In genomic region chr5:68565427-68565826, GRCh38 we compare ENCODE assay signal across 14 cellular contexts.
A peak's percentile ranks its signal among the peaks of the same experiment; 100 is the strongest.
DNase-seq lines count a peak whose midpoint lies in the region; ATAC-seq and TF ChIP-seq lines count a peak whose summit lies in the region.
"Had no signal": no experiment of that assay in that cellular context is flagged by ENCODE, and none has a peak within 500 bp of the region (broad histone marks: within the 10 kb centered on the region; RNA-seq: fewer than 3 reads in every experiment).

No MANE protein-coding gene starts in this region.

- no peaks in the 10 kb centered on the region for H3K4me1 ChIP-seq in tibial artery
- H3K4me1 ChIP-seq: upper lobe of right lung had no signal

- H3K4me1 Mint-ChIP-seq in endothelial cell (ENCODE audit: unreplicated experiment) = no peaks in the 10 kb centered on the region

- intact Hi-C loops in tibial artery (cut with DNase I; ENCODE audit: low total_unique reads) = no loop called here

- H3K4me3 ChIP-seq in GM12864 (ENCODE audit: low read depth, low read length) = no peak overlapping the region
- no peak overlapping the region for H3K4me3 ChIP-seq in tibial artery
- H3K4me3 ChIP-seq: upper lobe of right lung had no signal

- DNase-seq in GM12864 (ENCODE audit: low read depth) (peak; percentile 4), T1000 (lab: John Stamatoyannopoulos, UW) (peak; percentile 53), CD1c-positive myeloid dendritic cell (ENCODE audit: extremely low spot score) (no peak), tibial artery (no peak), endothelial cell (ENCODE audit: low spot score) (no peak)
- no peak for DNase-seq in stimulated activated CD8-positive, alpha-beta memory T cell treated with anti-CD3 and anti-CD28 coated beads, Interleukin-4, amount 100 ng/mL, for 48 hours
- DNase-seq: activated CD4-positive, alpha-beta T cell treated with anti-CD3 and anti-CD28 coated beads for 48 hours; Kasumi-1; stimulated activated CD4-positive, alpha-beta T cell treated with anti-CD3 and anti-CD28 coated beads, Interleukin-4, amount 100 ng/mL, for 4 hours; upper lobe of right lung had no signal

- H3K36me3 Mint-ChIP-seq in endothelial cell (ENCODE audit: low read depth, unreplicated experiment) = no peaks in the 10 kb centered on the region

- TF ChIP-seq CTCF in GM12864 (IDR thresholded peaks at IDR 0.05; ENCODE audit: low read depth, low read length, missing control alignments) (no peak), tibial artery (IDR thresholded peaks at IDR 0.05) (no peak), endothelial cell (IDR thresholded peaks at IDR 0.05; ENCODE audit: unreplicated experiment) (no peak)

- H3K9me3 ChIP-seq in tibial artery = peaks cover 0 to 21% (median 11%) of the 10 kb centered on the region in 3 donors
- H3K9me3 ChIP-seq: neutrophil, upper lobe of right lung had no signal

- H3K36me3 ChIP-seq in tibial artery = no peaks in the 10 kb centered on the region
- H3K36me3 ChIP-seq: neutrophil, upper lobe of right lung had no signal

- no peak overlapping the region for H3K27ac Mint-ChIP-seq in endothelial cell (ENCODE audit: unreplicated experiment)

- H3K27me3 ChIP-seq in tibial artery = no peaks in the 10 kb centered on the region
- H3K27me3 ChIP-seq: neutrophil, upper lobe of right lung had no signal

- H3K9me3 Mint-ChIP-seq in endothelial cell (ENCODE audit: unreplicated experiment) = no peaks in the 10 kb centered on the region

- ATAC-seq in GM21515 (IDR thresholded peaks at IDR 0.05; ENCODE audit: unreplicated experiment) = peak; percentile 52
- peak; percentile 92 for ATAC-seq in HG03342 (IDR thresholded peaks at IDR 0.05; ENCODE audit: unreplicated experiment)
- ATAC-seq: upper lobe of right lung had no signal

- H3K27ac ChIP-seq in tibial artery = no peak overlapping the region
- H3K27ac ChIP-seq: neutrophil, RWPE1, upper lobe of right lung had no signal

- H3K27me3 Mint-ChIP-seq in endothelial cell (ENCODE audit: unreplicated experiment) = peaks cover 3% of the 10 kb centered on the region

- no peak overlapping the region for H3K4me3 Mint-ChIP-seq in endothelial cell (ENCODE audit: unreplicated experiment)

Comparison
In these comparisons a context has a peak if more than half of its experiments do, and no peak if none do; other contexts are left out.
1. DNase-seq: peak in GM12864 (single experiment) and T1000 (single experiment); none in CD1c-positive myeloid dendritic cell (single experiment), tibial artery (0 of 2), endothelial cell (single experiment) and stimulated activated CD8-positive, alpha-beta memory T cell treated with anti-CD3 and anti-CD28 coated beads, Interleukin-4, amount 100 ng/mL, for 48 hours (single experiment).